Comparison of ENCODE assay signal across 13 cellular contexts in the genomic region with DNA sequence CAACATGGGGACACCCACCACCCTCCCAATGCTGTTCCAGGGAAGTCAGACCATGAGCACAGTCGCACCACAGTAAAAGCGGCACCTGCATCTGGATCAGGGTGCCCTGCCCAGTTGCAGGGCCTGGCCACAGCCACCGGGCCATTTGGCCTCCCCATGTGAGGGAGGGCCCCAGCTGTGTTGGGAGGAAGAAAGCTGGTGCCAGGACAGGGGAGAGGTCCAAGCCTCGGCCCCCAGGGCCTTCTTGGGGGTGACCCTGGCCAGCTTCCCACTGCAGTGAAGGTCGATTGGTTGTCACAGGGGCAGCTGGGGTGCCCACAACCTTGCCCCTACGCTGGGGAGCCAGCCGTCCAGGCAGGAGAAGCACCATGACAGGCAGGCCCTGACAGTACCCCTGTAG.
DNase-seq lines count a peak whose midpoint lies in the region; TF ChIP-seq lines count a peak whose summit lies in the region.
"Had no signal": no experiment of that assay in that cellular context is flagged by ENCODE, and none has a peak within 500 bp of the region (broad histone marks: within the 10 kb centered on the region; RNA-seq: fewer than 3 reads in every experiment).

No MANE protein-coding gene starts in this region.

- H3K27ac Mint-ChIP-seq in endodermal cell: no peak overlapping the region
- peak overlapping the region; percentile 40 for H3K27ac Mint-ChIP-seq in neural crest cell (ENCODE audit: unreplicated experiment)
- H3K27ac Mint-ChIP-seq: CD4-positive, CD25-positive, alpha-beta regulatory T cell; CD8-positive, alpha-beta memory T cell had no signal

- H3K27me3 Mint-ChIP-seq in endodermal cell (ENCODE audit: insufficient read depth): peaks cover 2% of the 10 kb centered on the region
- no peaks in the 10 kb centered on the region for H3K27me3 Mint-ChIP-seq in neural crest cell (ENCODE audit: low read depth)
- H3K27me3 Mint-ChIP-seq: CD4-positive, CD25-positive, alpha-beta regulatory T cell had no signal

- H3K4me3 ChIP-seq in coronary artery (no peak overlapping the region), endodermal cell (ENCODE audit: low read length) (no peak overlapping the region)
- no peak overlapping the region for H3K4me3 ChIP-seq in effector memory CD4-positive, alpha-beta T cell (ENCODE audit: insufficient read depth, low read depth, low read length, poor library complexity, severe bottlenecking)
- H3K4me3 ChIP-seq: HAP-1 had no signal

- 83 to 100% methylated on average over 2 to 7 of the region's 7 CpGs for WGBS in endodermal cell (ENCODE audit: insufficient coverage in 1 of 2, insufficient read length in 1 of 2), 2 experiments

- H3K4me3 Mint-ChIP-seq in endodermal cell: no peak overlapping the region
- H3K4me3 Mint-ChIP-seq in neural crest cell: no peak overlapping the region
- H3K4me3 Mint-ChIP-seq: CD4-positive, CD25-positive, alpha-beta regulatory T cell; CD8-positive, alpha-beta memory T cell had no signal

- H3K27ac ChIP-seq in coronary artery: no peak overlapping the region
- no peak overlapping the region for H3K27ac ChIP-seq in endodermal cell (ENCODE audit: low read depth, low read length)
- H3K27ac ChIP-seq in effector memory CD4-positive, alpha-beta T cell (ENCODE audit: insufficient read depth, low read length, poor library complexity, severe bottlenecking): no peak overlapping the region

- H3K27me3 ChIP-seq in endodermal cell (ENCODE audit: control insufficient read depth, insufficient read depth, low read length, poor library complexity, severe bottlenecking): no peaks in the 10 kb centered on the region
- H3K27me3 ChIP-seq in effector memory CD4-positive, alpha-beta T cell (replicated peaks; ENCODE audit: control insufficient read depth, insufficient read depth, low read length, poor library complexity, severe bottlenecking): no peaks in the 10 kb centered on the region
- H3K27me3 ChIP-seq: BE2C had no signal

- no peaks in the 10 kb centered on the region for H3K36me3 ChIP-seq in endodermal cell (ENCODE audit: control insufficient read depth, insufficient read depth, low read length)
- no peaks in the 10 kb centered on the region for H3K36me3 ChIP-seq in effector memory CD4-positive, alpha-beta T cell (ENCODE audit: control insufficient read depth, insufficient read depth, low read length)
- H3K36me3 ChIP-seq: BE2C, HAP-1 had no signal

- H3K4me1 Mint-ChIP-seq in endodermal cell (peaks cover 4% of the 10 kb centered on the region), neural crest cell (peaks cover 12% of the 10 kb centered on the region)
- H3K4me1 Mint-ChIP-seq: CD4-positive, CD25-positive, alpha-beta regulatory T cell; CD8-positive, alpha-beta memory T cell had no signal

- TF ChIP-seq CTCF in coronary artery (IDR thresholded peaks at IDR 0.05) (no peak), endodermal cell (conservative IDR thresholded peaks at IDR 0.05) (no peak), neural crest cell (conservative IDR thresholded peaks at IDR 0.05) (no peak)

- H3K9me3 Mint-ChIP-seq in endodermal cell (no peaks in the 10 kb centered on the region), neural crest cell (no peaks in the 10 kb centered on the region)
- H3K9me3 Mint-ChIP-seq: CD8-positive, alpha-beta memory T cell had no signal

- no peaks in the 10 kb centered on the region for H3K4me1 ChIP-seq in endodermal cell (ENCODE audit: control insufficient read depth, insufficient read depth, low read length)
- no peaks in the 10 kb centered on the region for H3K4me1 ChIP-seq in effector memory CD4-positive, alpha-beta T cell (ENCODE audit: control insufficient read depth, insufficient read depth, low read length, poor library complexity, severe bottlenecking)
- H3K4me1 ChIP-seq: BE2C, Caco-2, HAP-1 had no signal

- peak; percentile 31 for DNase-seq in coronary artery (ENCODE audit: low spot score)
- DNase-seq in endodermal cell: peak; percentile 17
- no peak for DNase-seq in neural crest cell (ENCODE audit: low read depth, low spot score)
- no peak for DNase-seq in effector memory CD4-positive, alpha-beta T cell
- DNase-seq in NOMO-1 (lab: John Stamatoyannopoulos, UW; ENCODE audit: unreplicated experiment in 2 of 2): no peak
- no peak for DNase-seq in UCSD-AML1 (lab: John Stamatoyannopoulos, UW; ENCODE audit: unreplicated experiment)
- DNase-seq: ACHN; BE2C; C1 segment of cervical spinal cord; Caco-2; CD4-positive, CD25-positive, alpha-beta regulatory T cell; CD8-positive, alpha-beta memory T cell had no signal

- H3K9me3 ChIP-seq in endodermal cell (ENCODE audit: control insufficient read depth, low read length): no peaks in the 10 kb centered on the region
- no peaks in the 10 kb centered on the region for H3K9me3 ChIP-seq in effector memory CD4-positive, alpha-beta T cell (ENCODE audit: control insufficient read depth, low read length)
- H3K9me3 ChIP-seq: BE2C, Caco-2, HAP-1 had no signal

- no peaks in the 10 kb centered on the region for H3K36me3 Mint-ChIP-seq in endodermal cell (ENCODE audit: low read depth)
- H3K36me3 Mint-ChIP-seq in neural crest cell (ENCODE audit: low read depth): no peaks in the 10 kb centered on the region
- H3K36me3 Mint-ChIP-seq: CD4-positive, CD25-positive, alpha-beta regulatory T cell; CD8-positive, alpha-beta memory T cell had no signal

- no peak overlapping the region for H3K9ac ChIP-seq in endodermal cell (ENCODE audit: extremely low read depth, low read length, poor library complexity, severe bottlenecking)

Comparison
In these comparisons a context has a peak if more than half of its experiments do, and no peak if none do; other contexts are left out.
1. DNase-seq: peak in coronary artery (single experiment) and endodermal cell (single experiment); none in neural crest cell (single experiment), effector memory CD4-positive, alpha-beta T cell (0 of 3), NOMO-1 (0 of 2) and UCSD-AML1 (single experiment).